12 cellular contexts compared by ENCODE assay signal in genomic region chr6:149033454-149034241, GRCh38.
DNase-seq lines count a peak whose midpoint lies in the region; ATAC-seq and TF ChIP-seq lines count a peak whose summit lies in the region.
"Had no signal": no experiment of that assay in that cellular context is flagged by ENCODE, and none has a peak within 500 bp of the region (broad histone marks: within the 10 kb centered on the region; RNA-seq: fewer than 3 reads in every experiment).

No MANE protein-coding gene starts in this region.

- no peak overlapping the region for H3K27ac Mint-ChIP-seq in immature natural killer cell

- peaks cover 4 to 12% (median 5%) of the 10 kb centered on the region in 3 donors for H3K36me3 Mint-ChIP-seq in immature natural killer cell

- H4K20me1 ChIP-seq in SK-N-SH (ENCODE audit: insufficient read depth) (no peaks in the 10 kb centered on the region), smooth muscle cell (ENCODE audit: low read depth) (no peaks in the 10 kb centered on the region)

- H3K9me3 Mint-ChIP-seq in immature natural killer cell: no peaks in the 10 kb centered on the region
- H3K9me3 Mint-ChIP-seq: IgD-negative memory B cell had no signal

- no peaks in the 10 kb centered on the region for H3K9me2 ChIP-seq in SK-N-SH

- H3K4me1 ChIP-seq in SK-N-SH (ENCODE audit: control insufficient read depth in 1 of 2, insufficient read depth in 2 of 2, low read depth in 1 of 2, low read length in 1 of 2) (peaks cover 13% of the 10 kb centered on the region in 2 experiments), smooth muscle cell (ENCODE audit: low read depth) (peaks cover 26% of the 10 kb centered on the region)

- H3K4me3 ChIP-seq in SK-N-SH (ENCODE audit: low read depth in 2 of 2, low read length in 1 of 2) (no peak overlapping the region), smooth muscle cell (no peak overlapping the region)
- H3K4me3 ChIP-seq: SJCRH30 had no signal

- TF ChIP-seq CTCF in SK-N-SH (IDR thresholded peaks at IDR 0.05) (no peak), smooth muscle cell (IDR thresholded peaks at IDR 0.05; ENCODE audit: borderline replicate concordance, insufficient read depth, poor library complexity, severe bottlenecking) (no peak)

- no peak for TF ChIP-seq RAD21 in SK-N-SH (IDR thresholded peaks at IDR 0.05; ENCODE audit: low read length)

- H3F3A ChIP-seq in SK-N-SH (replicated peaks; ENCODE audit: insufficient read depth) (peaks cover 41% of the 10 kb centered on the region), smooth muscle cell (ENCODE audit: low read depth) (peaks cover 14% of the 10 kb centered on the region)

- H3K36me3 ChIP-seq in SK-N-SH (replicated peaks in 1 of 2; ENCODE audit: control insufficient read depth in 1 of 2, insufficient read depth in 2 of 2, low read length in 1 of 2) (no peaks in the 10 kb centered on the region), smooth muscle cell (ENCODE audit: low read depth) (no peaks in the 10 kb centered on the region)
- H3K36me3 ChIP-seq: SJCRH30 had no signal

- peaks cover 0 to 4% (median 1%) of the 10 kb centered on the region in 3 donors for H3K27me3 Mint-ChIP-seq in immature natural killer cell (ENCODE audit: low read depth in 3 of 3)
- H3K27me3 Mint-ChIP-seq: IgD-negative memory B cell had no signal

- H3K27me3 ChIP-seq in SK-N-SH (ENCODE audit: insufficient read depth): no peaks in the 10 kb centered on the region
- H3K27me3 ChIP-seq in smooth muscle cell (ENCODE audit: low read depth): no peaks in the 10 kb centered on the region
- H3K27me3 ChIP-seq: SJCRH30 had no signal

- CTCF ChIA-PET in SK-N-SH (lab: Yijun Ruan, JAX): interaction anchor here (1.0 to 6.0 kb wide), 7 partner anchors 9 to 483 kb away, joined by 3 to 104 read pairs (median 5); no protein-coding TSS in a partner anchor

- H3K4me1 Mint-ChIP-seq in immature natural killer cell: peaks cover 0 to 11% of the 10 kb centered on the region in 2 donors

- no peak for DNase-seq in SK-N-SH
- DNase-seq in activated naive CD4-positive, alpha-beta T cell treated with anti-CD3 and anti-CD28 coated beads, Interleukin-2, amount 50 U/mL, for 16 hours: peak; percentile 42
- no peak for DNase-seq in smooth muscle cell (lab: John Stamatoyannopoulos, UW; ENCODE audit: unreplicated experiment)
- no peak for DNase-seq in substantia nigra (lab: John Stamatoyannopoulos, UW)
- DNase-seq in immature natural killer cell: no peak
- DNase-seq in T-helper 9 cell: no peak
- DNase-seq: DND-41 had no signal

- H3K4me2 ChIP-seq in SK-N-SH: peak overlapping the region; percentile 79; the same call in 1 of the 2 replicates
- peak overlapping the region; percentile 74 for H3K4me2 ChIP-seq in smooth muscle cell

- H3K27ac ChIP-seq in SK-N-SH (ENCODE audit: low read depth in 2 of 2, low read length in 1 of 2) (peak overlapping the region; percentile 62 to 100; a peak in 3 of 4 replicates), smooth muscle cell (ENCODE audit: low read depth) (peak overlapping the region; percentile 95), substantia nigra (ENCODE audit: low read depth, low read length, poor library complexity, severe bottlenecking) (no peak overlapping the region)
- H3K27ac ChIP-seq: 22Rv1, SJCRH30 had no signal

- WGBS in SK-N-SH (ENCODE audit: low lambda C conversion rate): 73% methylated on average over 10 of the region's 10 CpGs
- 79% methylated on average over 10 of the region's 10 CpGs for WGBS in smooth muscle cell (ENCODE audit: low lambda C conversion rate)

- ATAC-seq in SK-N-SH treated with all-trans-retinoic acid at 6 μM for 48 hours (no peak), HG03095 (IDR thresholded peaks at IDR 0.05; ENCODE audit: unreplicated experiment) (peak; percentile 27)

- POLR2A ChIA-PET in SK-N-SH (lab: Yijun Ruan, JAX): no interaction called here

- H3K79me2 ChIP-seq in SK-N-SH (ENCODE audit: insufficient read depth): peaks cover 16% of the 10 kb centered on the region
- no peaks in the 10 kb centered on the region for H3K79me2 ChIP-seq in smooth muscle cell (ENCODE audit: low read depth)

- no peaks in the 10 kb centered on the region for H3K9me3 ChIP-seq in SK-N-SH
- no peaks in the 10 kb centered on the region for H3K9me3 ChIP-seq in smooth muscle cell (replicated peaks; ENCODE audit: low read depth)
- H3K9me3 ChIP-seq: SJCRH30 had no signal

- no peak for TF ChIP-seq EP300 in SK-N-SH (IDR thresholded peaks at IDR 0.05; ENCODE audit: borderline replicate concordance in 1 of 2, low read depth in 1 of 2, low read length in 1 of 2)

- H3K9ac ChIP-seq in SK-N-SH: peak overlapping the region; percentile 93
- H3K9ac ChIP-seq in smooth muscle cell (ENCODE audit: low read depth): no peak overlapping the region

- no peak overlapping the region for H3K4me3 Mint-ChIP-seq in immature natural killer cell

- H2AFZ ChIP-seq in SK-N-SH (ENCODE audit: low read depth): peak overlapping the region; percentile 81
- no peak overlapping the region for H2AFZ ChIP-seq in smooth muscle cell (ENCODE audit: low read depth)

TF ChIP-seq in SK-N-SH, 30 proteins besides CTCF, POLR2A, EP300 and RAD21 (continues in another document):
- TF ChIP-seq SMC3 (IDR thresholded peaks at IDR 0.05; ENCODE audit: low read depth, low read length): no peak
- no peak for TF ChIP-seq GATA2 (CRISPR knock-in tag; IDR thresholded peaks at IDR 0.05)
- TF ChIP-seq REST (IDR thresholded peaks at IDR 0.05; ENCODE audit: low read depth, low read length): no peak
- no peak for TF ChIP-seq MAX (IDR thresholded peaks at IDR 0.05; ENCODE audit: low read depth)
- TF ChIP-seq TAF1 (IDR thresholded peaks at IDR 0.05; ENCODE audit: borderline replicate concordance, low read depth, low read length): no peak

TF ChIP-seq in SK-N-SH treated with all-trans-retinoic acid at 6 μM for 48 hours, 23 proteins besides CTCF, POLR2A, EP300 and RAD21:
- TF ChIP-seq CREB5 (CRISPR knock-in tag; IDR thresholded peaks at IDR 0.05; ENCODE audit: low read depth) (no peak), PATZ1 (CRISPR knock-in tag; IDR thresholded peaks at IDR 0.05; ENCODE audit: borderline replicate concordance) (no peak), ZNF8 (CRISPR knock-in tag; IDR thresholded peaks at IDR 0.05) (no peak), TCF4 (CRISPR knock-in tag; IDR thresholded peaks at IDR 0.05; ENCODE audit: borderline replicate concordance) (no peak), TSHZ2 (CRISPR knock-in tag; IDR thresholded peaks at IDR 0.05) (no peak), TOX (CRISPR knock-in tag; IDR thresholded peaks at IDR 0.05; ENCODE audit: borderline replicate concordance) (no peak), OSR1 (CRISPR knock-in tag; IDR thresholded peaks at IDR 0.05) (no peak), ZC3H10 (CRISPR knock-in tag; IDR thresholded peaks at IDR 0.05) (no peak), PPARA (CRISPR knock-in tag; IDR thresholded peaks at IDR 0.05; ENCODE audit: borderline replicate concordance) (no peak)
